18 cellular contexts compared by ENCODE assay signal in genomic region chr1:1319646-1319941, GRCh38. TPM values are rescaled to one million over a fixed set of nuclear protein-coding genes. Genes with fewer than 3 reads are reported as not detected.
DNase-seq lines count a peak whose midpoint lies in the region; ATAC-seq and TF ChIP-seq lines count a peak whose summit lies in the region.
"Had no signal": no experiment of that assay in that cellular context is flagged by ENCODE, and none has a peak within 500 bp of the region (broad histone marks: within the 10 kb centered on the region; RNA-seq: fewer than 3 reads in every experiment).

No MANE protein-coding gene starts in this region.

- no peak for TF ChIP-seq CTCF in Calu3 (IDR thresholded peaks at IDR 0.05; ENCODE audit: unreplicated experiment)
- TF ChIP-seq CTCF in WTC11 (IDR thresholded peaks at IDR 0.05): no peak
- no peak for TF ChIP-seq CTCF in stomach (IDR thresholded peaks at IDR 0.05)
- no peak for TF ChIP-seq CTCF in psoas muscle (IDR thresholded peaks at IDR 0.05)

- H3K4me3 ChIP-seq in stomach (no peak overlapping the region), psoas muscle (no peak overlapping the region)
- H3K4me3 ChIP-seq: colonic mucosa, heart right ventricle, left lung, spleen had no signal

- H3K27ac ChIP-seq in stomach: peak overlapping the region in 4 of 5 donors; percentile 29 to 86 (median 72)
- no peak overlapping the region for H3K27ac ChIP-seq in psoas muscle
- H3K27ac ChIP-seq: colonic mucosa, spleen had no signal

- WGBS in stomach, 5 donors: 84 to 91% (median 88%) methylated on average over 13 of the region's 13 CpGs
- 87 to 91% (median 91%) methylated on average over 13 of the region's 13 CpGs for WGBS in psoas muscle, 3 donors

- H3K36me3 ChIP-seq in stomach (peaks cover 14 to 62% (median 52%) of the 10 kb centered on the region in 4 donors), psoas muscle (ENCODE audit: insufficient read depth in 1 of 2, low read depth in 1 of 2) (peaks cover under 1 to 51% of the 10 kb centered on the region in 2 donors)
- H3K36me3 ChIP-seq: colonic mucosa had no signal

- intact Hi-C loops in Calu3 (cut with micrococcal nuclease; ENCODE audit: unreplicated experiment): no loop called here
- intact Hi-C loops in stomach (cut with DNase I; ENCODE audit: low total_unique reads): no loop called here
- intact Hi-C loops in psoas muscle (cut with DNase I): no loop called here

- peaks cover 44 to 82% (median 70%) of the 10 kb centered on the region in 4 donors for H3K4me1 ChIP-seq in stomach
- H3K4me1 ChIP-seq in psoas muscle: peaks cover 50% of the 10 kb centered on the region

- BruUV-seq in Calu3 (replicated peaks; lab: Mats Ljungman, UMichigan): no TSS peak

- TF ChIP-seq POLR2A in stomach (IDR thresholded peaks at IDR 0.05): no peak

- ATAC-seq in WTC11 (no peak), psoas muscle (no peak), HG03108 (IDR thresholded peaks at IDR 0.05; ENCODE audit: unreplicated experiment) (no peak)
- ATAC-seq: activated CD4-positive, CD25-positive, alpha-beta regulatory T cell treated with anti-CD3 and anti-CD28 coated beads, Interleukin-2, amount 50 U/mL, for 24 hours; left lung; SK-N-SH treated with all-trans-retinoic acid at 6 μM for 48 hours had no signal

- CTCF ChIA-PET in Calu3 (lab: Charles Lee) (no interaction called here), WTC11 (lab: Charles Lee) (no interaction called here)

- H3K36me3 Mint-ChIP-seq in Calu3 (ENCODE audit: insufficient read depth, unreplicated experiment) (peaks cover 79% of the 10 kb centered on the region), WTC11 (peaks cover 11% of the 10 kb centered on the region)

- POLR2A ChIA-PET in WTC11 (lab: Charles Lee): interaction anchor here (0.6 to 0.9 kb wide), 2 partner anchors 44 to 80 kb away, joined by 3 to 4 read pairs; no protein-coding TSS in a partner anchor

- DNase-seq in Calu3 (no peak), WTC11 (ENCODE audit: low spot score) (no peak), stomach (no peak), psoas muscle (no peak)
- DNase-seq: activated CD8-positive, alpha-beta memory T cell treated with anti-CD3 and anti-CD28 coated beads for 24 hours; activated naive CD8-positive, alpha-beta T cell treated with anti-CD3 and anti-CD28 coated beads, Interleukin-2, amount 10 ng/mL, durations not matched to agents 7 days and 5 days; colonic mucosa; COR-L47; heart right ventricle; Kasumi-1; left lung; NCI-H1105; NCI-H2081; NCI-H446 treated with DMSO at 0.1 percent for 48 hours; spleen had no signal

- no peaks in the 10 kb centered on the region for H3K27me3 Mint-ChIP-seq in Calu3 (ENCODE audit: unreplicated experiment)
- no peaks in the 10 kb centered on the region for H3K27me3 Mint-ChIP-seq in WTC11 (ENCODE audit: low read depth)
- H3K27me3 Mint-ChIP-seq: activated naive CD8-positive, alpha-beta T cell treated with anti-CD3 and anti-CD28 coated beads, Interleukin-2, amount 10 ng/mL, durations not matched to agents 7 days and 5 days had no signal

- H3K9me3 Mint-ChIP-seq in Calu3 (ENCODE audit: low read depth, unreplicated experiment): no peaks in the 10 kb centered on the region
- H3K9me3 Mint-ChIP-seq in WTC11: no peaks in the 10 kb centered on the region
- H3K9me3 Mint-ChIP-seq: activated naive CD8-positive, alpha-beta T cell treated with anti-CD3 and anti-CD28 coated beads, Interleukin-2, amount 10 ng/mL, durations not matched to agents 7 days and 5 days had no signal

- no peaks in the 10 kb centered on the region for H3K27me3 ChIP-seq in stomach
- H3K27me3 ChIP-seq in psoas muscle (ENCODE audit: insufficient read depth in 3 of 3, low read length in 2 of 3): no peaks in the 10 kb centered on the region
- H3K27me3 ChIP-seq: colonic mucosa, heart right ventricle, left lung, spleen had no signal

- peak overlapping the region; percentile 54 for H3K27ac Mint-ChIP-seq in Calu3 (ENCODE audit: unreplicated experiment)
- peak overlapping the region; percentile 50; the same call in 1 of the 2 replicates for H3K27ac Mint-ChIP-seq in WTC11
- H3K27ac Mint-ChIP-seq: activated naive CD8-positive, alpha-beta T cell treated with anti-CD3 and anti-CD28 coated beads, Interleukin-2, amount 10 ng/mL, durations not matched to agents 7 days and 5 days had no signal

- H3K4me3 Mint-ChIP-seq in Calu3 (ENCODE audit: low read depth, unreplicated experiment): peak overlapping the region; percentile 19
- no peak overlapping the region for H3K4me3 Mint-ChIP-seq in WTC11

- H3K9me3 ChIP-seq in stomach (no peaks in the 10 kb centered on the region), psoas muscle (no peaks in the 10 kb centered on the region)
- H3K9me3 ChIP-seq: colonic mucosa, heart right ventricle, left lung, spleen had no signal

- TF ChIP-seq EP300 in stomach (IDR thresholded peaks at IDR 0.05): no peak

- peaks cover 27% of the 10 kb centered on the region for H3K4me1 Mint-ChIP-seq in Calu3 (ENCODE audit: low read depth, unreplicated experiment)
- H3K4me1 Mint-ChIP-seq in WTC11: peaks cover 25% of the 10 kb centered on the region

TF ChIP-seq in WTC11, 78 proteins besides CTCF, POLR2A, EP300 and RAD21 (continues in another document):
- TF ChIP-seq RORB (CRISPR knock-in tag; IDR thresholded peaks at IDR 0.05) (no peak), ZNF263 (CRISPR knock-in tag; IDR thresholded peaks at IDR 0.05; ENCODE audit: low read depth) (no peak), E2F4 (CRISPR knock-in tag; IDR thresholded peaks at IDR 0.05; ENCODE audit: borderline replicate concordance, low read depth) (no peak), MXD4 (CRISPR knock-in tag; IDR thresholded peaks at IDR 0.05; ENCODE audit: borderline replicate concordance) (no peak), SP1 (CRISPR knock-in tag; conservative IDR thresholded peaks at IDR 0.05) (no peak), TEAD1 (CRISPR knock-in tag; IDR thresholded peaks at IDR 0.05) (no peak), ZNF671 (CRISPR knock-in tag; IDR thresholded peaks at IDR 0.05) (no peak), TEAD4 (CRISPR knock-in tag; IDR thresholded peaks at IDR 0.05) (no peak)

RNA-seq across cellular contexts. Expression of gene INTS11, which starts 4.9 kb away (rescaled TPM):
- 110 and 117 TPM in 2 replicates for total RNA-seq in Calu3 (2022)
- total RNA-seq in WTC11 (2021): 144 to 170 TPM (median 160 TPM) in 3 replicates
- 100 to 1,000 TPM in 4 of 5 donors, 10 to 100 TPM in 1; 59.5 to 520 (median 192) TPM for total RNA-seq in stomach
- 100 to 1,000 TPM; 113 to 151 (median 134) TPM for polyA plus RNA-seq in stomach
- 10 to 100 TPM; 55.6 to 80.8 (median 64.0) TPM for total RNA-seq in psoas muscle
- 10 to 100 TPM; 71.2 to 72.7 (median 71.8) TPM for polyA plus RNA-seq in psoas muscle

RNA-seq across cellular contexts. Expression of gene CPTP, which starts 5.0 kb away (rescaled TPM):
- total RNA-seq in Calu3 (2022) (20.1 and 23.7 TPM in 2 replicates), WTC11 (2021) (10.3 to 14.4 TPM (median 12.3 TPM) in 3 replicates), stomach (100 to 1,000 TPM in 1 of 5 donors, 10 to 100 TPM in 2, 1 to 10 TPM in 2; 6.6 to 226 (median 12.3) TPM), psoas muscle (10 to 100 TPM; 18.2 to 39.5 (median 23.8) TPM)
- polyA plus RNA-seq in stomach (10 to 100 TPM; 17.3 to 49.1 (median 28.4) TPM), psoas muscle (10 to 100 TPM; 31.3 to 38.1 (median 33.4) TPM)

RNA-seq across cellular contexts. Expression of gene PUSL1, which starts 11.2 kb away (rescaled TPM):
- total RNA-seq in Calu3 (2022) (22.7 and 24.7 TPM in 2 replicates), WTC11 (2021) (42.5 to 51.5 TPM (median 43.6 TPM) in 3 replicates), stomach (10 to 100 TPM in 3 of 5 donors, 1 to 10 TPM in 1, not detected in 1; 5.9 to 64.9 (median 51.4) TPM), psoas muscle (1 to 10 TPM; 3.7 to 7.3 (median 5.8) TPM)
- polyA plus RNA-seq in stomach (10 to 100 TPM; 15.2 to 25.5 (median 23.8) TPM), psoas muscle (1 to 10 TPM; 7.9 to 9.1 (median 9.0) TPM)

RNA-seq across cellular contexts. Expression of gene TAS1R3, which starts 11.5 kb away (rescaled TPM):
- total RNA-seq in Calu3 (2022) (0.24 and 0.42 TPM in 2 replicates), WTC11 (2021) (0.18 to 0.22 TPM (median 0.21 TPM) in 3 replicates), stomach (10 to 100 TPM in 1 of 5 donors, under 1 TPM in 2, not detected in 2; 0.37 to 11.7 (median 0.43) TPM), psoas muscle (under 1 TPM in 3 of 4 donors, not detected in 1; 0.06 to 0.10 (median 0.06) TPM)
- polyA plus RNA-seq in stomach (under 1 TPM in 2 of 3 donors, not detected in 1; 0.10 to 0.31 TPM), psoas muscle (under 1 TPM; 0.08 to 0.25 (median 0.18) TPM)

RNA-seq across cellular contexts. Expression of gene ACAP3, which starts 11.9 kb away (rescaled TPM):
- 41.1 and 48.3 TPM in 2 replicates for total RNA-seq in Calu3 (2022)
- 25.1 to 42.2 TPM (median 30.7 TPM) in 3 replicates for total RNA-seq in WTC11 (2021)
- 100 to 1,000 TPM in 1 of 5 donors, 10 to 100 TPM in 4; 31.9 to 374 (median 77.0) TPM for total RNA-seq in stomach
- 10 to 100 TPM; 17.9 to 46.1 (median 43.0) TPM for polyA plus RNA-seq in stomach
- total RNA-seq in psoas muscle: 10 to 100 TPM; 20.8 to 32.0 (median 26.3) TPM
- 10 to 100 TPM; 14.7 to 23.7 (median 15.5) TPM for polyA plus RNA-seq in psoas muscle
